ENCODE assay signal across 8 cellular contexts in the genomic region with DNA sequence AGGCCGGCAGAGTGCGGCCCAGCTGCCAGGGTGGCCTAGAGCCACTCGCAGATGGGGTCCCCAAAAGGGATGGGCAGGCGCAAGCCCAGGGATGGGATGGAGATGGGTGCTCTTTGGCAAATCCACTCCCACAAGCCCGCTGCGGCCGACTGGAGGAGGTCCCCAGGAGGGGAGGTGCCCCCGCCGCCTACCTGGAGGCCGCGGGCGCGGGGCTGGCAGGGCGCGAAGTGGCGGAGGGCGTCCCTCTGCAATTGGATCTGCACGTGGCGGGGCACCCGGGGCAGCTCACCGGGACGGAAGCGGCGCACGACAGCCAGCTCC. TPM values are rescaled to one million over a fixed set of nuclear protein-coding genes. Genes with fewer than 3 reads are reported as not detected.
DNase-seq lines count a peak whose midpoint lies in the region; ATAC-seq and TF ChIP-seq lines count a peak whose summit lies in the region.

No MANE protein-coding gene starts in this region.

- DNase-seq in A673 (ENCODE audit: low spot score) (no peak), ascending aorta (ENCODE audit: low spot score in 2 of 2) (no peak), type B pancreatic cell (ENCODE audit: extremely low spot score, unreplicated experiment) (no peak), EL (no peak)

- CTCF ChIA-PET in A673 (lab: Charles Lee), result no interaction called here

- peak overlapping the region; percentile 96 for H3K27ac Mint-ChIP-seq in type B pancreatic cell

- H3K4me3 ChIP-seq in A673 (ENCODE audit: low read depth, low read length, poor library complexity, severe bottlenecking) (peak overlapping the region; percentile 65), ascending aorta (peak overlapping the region; percentile 85 to 93), liver (ENCODE audit: low read depth in 1 of 3, low read length in 3 of 3) (peak overlapping the region; percentile 57 to 76 (median 66))

- peaks cover 17% of the 10 kb centered on the region for H3K4me1 Mint-ChIP-seq in type B pancreatic cell (ENCODE audit: unreplicated experiment)

- under 1% methylated on average over 25 of the region's 25 CpGs for WGBS in liver

- BruUV-seq in A673 (replicated peaks; lab: Mats Ljungman, UMichigan), result no TSS peak

- H3K27ac ChIP-seq in A673 (ENCODE audit: low read depth, low read length, poor library complexity, severe bottlenecking), result peak overlapping the region; percentile 87
- H3K27ac ChIP-seq in ascending aorta, result peak overlapping the region; percentile 93 to 98
- peak overlapping the region; percentile 97 to 99 for H3K27ac ChIP-seq in liver (ENCODE audit: low read depth in 1 of 2, low read length in 2 of 2)

- H3K4me3 Mint-ChIP-seq in type B pancreatic cell, result peak overlapping the region; percentile 99

- no peak for TF ChIP-seq CTCF in A673 (conservative IDR thresholded peaks at IDR 0.05; ENCODE audit: low read depth, low read length)
- TF ChIP-seq CTCF in ascending aorta (IDR thresholded peaks at IDR 0.05), result no peak
- no peak for TF ChIP-seq CTCF in liver (IDR thresholded peaks at IDR 0.05; ENCODE audit: low read depth, low read length, missing input control)
- no peak for TF ChIP-seq CTCF in type B pancreatic cell (conservative IDR thresholded peaks at IDR 0.05)

- POLR2A ChIA-PET in A673 (lab: Charles Lee; ENCODE audit: low non-redundant PET), result interaction anchor here (0.6 kb wide), 1 partner anchor 386 kb away, joined by 6 read pairs; no protein-coding TSS in a partner anchor

- ATAC-seq in GM19043 (IDR thresholded peaks at IDR 0.05; ENCODE audit: low read depth, unreplicated experiment), result peak; percentile 5
- peak; percentile 12 for ATAC-seq in HG03439 (IDR thresholded peaks at IDR 0.05; ENCODE audit: unreplicated experiment)
- no peak for ATAC-seq in esophagus mucosa

- H3K27me3 Mint-ChIP-seq in type B pancreatic cell, result no peaks in the 10 kb centered on the region

- H3K9me3 ChIP-seq in A673 (ENCODE audit: low read depth, low read length, poor library complexity, severe bottlenecking) (no peaks in the 10 kb centered on the region), ascending aorta (no peaks in the 10 kb centered on the region), liver (ENCODE audit: control insufficient read depth in 4 of 4, low read length in 3 of 4) (no peaks in the 10 kb centered on the region)

- TF ChIP-seq RAD21 in liver (IDR thresholded peaks at IDR 0.05), result no peak

- H3K9me3 Mint-ChIP-seq in type B pancreatic cell, result no peaks in the 10 kb centered on the region

- no peaks in the 10 kb centered on the region for H3K36me3 Mint-ChIP-seq in type B pancreatic cell

- peak overlapping the region; percentile 67 to 78 for H3K9ac ChIP-seq in liver (ENCODE audit: low read depth in 1 of 2, low read length in 2 of 2)

- H3K36me3 ChIP-seq in A673 (ENCODE audit: insufficient read depth, low read length, poor library complexity, severe bottlenecking) (peaks cover 3% of the 10 kb centered on the region), ascending aorta (peaks cover 0 to 3% of the 10 kb centered on the region in 2 donors), liver (ENCODE audit: control insufficient read depth in 4 of 4, insufficient read depth in 3 of 4, low read depth in 1 of 4, low read length in 3 of 4) (peaks cover 0 to 5% (median 2%) of the 10 kb centered on the region in 4 donors)

- H3K4me1 ChIP-seq in A673 (ENCODE audit: insufficient read depth, low read length, poor library complexity, severe bottlenecking) (peaks cover 24% of the 10 kb centered on the region), ascending aorta (peaks cover 15 to 17% of the 10 kb centered on the region in 2 donors), liver (ENCODE audit: control insufficient read depth in 4 of 4, insufficient read depth in 4 of 4, low read length in 3 of 4) (peaks cover 3 to 27% (median 21%) of the 10 kb centered on the region in 4 donors)

- H3K27me3 ChIP-seq in A673 (replicated peaks; ENCODE audit: insufficient read depth, low read depth, low read length, poor library complexity), result no peaks in the 10 kb centered on the region
- H3K27me3 ChIP-seq in ascending aorta, result no peaks in the 10 kb centered on the region
- no peaks in the 10 kb centered on the region for H3K27me3 ChIP-seq in liver (ENCODE audit: control insufficient read depth in 4 of 4, insufficient read depth in 4 of 4, low read length in 3 of 4)

- intact Hi-C loops in A673 (cut with micrococcal nuclease; ENCODE audit: unreplicated experiment) (no loop called here), ascending aorta (cut with DNase I) (loop anchor here (1.0 to 10.0 kb wide), 11 partner anchors 16 to 940 kb away; a partner anchor contains a TSS)

TF ChIP-seq in liver, 16 proteins besides CTCF, POLR2A, EP300 and RAD21:
- TF ChIP-seq NR2F2 (IDR thresholded peaks at IDR 0.05), result no peak
- TF ChIP-seq, protein P1, sequence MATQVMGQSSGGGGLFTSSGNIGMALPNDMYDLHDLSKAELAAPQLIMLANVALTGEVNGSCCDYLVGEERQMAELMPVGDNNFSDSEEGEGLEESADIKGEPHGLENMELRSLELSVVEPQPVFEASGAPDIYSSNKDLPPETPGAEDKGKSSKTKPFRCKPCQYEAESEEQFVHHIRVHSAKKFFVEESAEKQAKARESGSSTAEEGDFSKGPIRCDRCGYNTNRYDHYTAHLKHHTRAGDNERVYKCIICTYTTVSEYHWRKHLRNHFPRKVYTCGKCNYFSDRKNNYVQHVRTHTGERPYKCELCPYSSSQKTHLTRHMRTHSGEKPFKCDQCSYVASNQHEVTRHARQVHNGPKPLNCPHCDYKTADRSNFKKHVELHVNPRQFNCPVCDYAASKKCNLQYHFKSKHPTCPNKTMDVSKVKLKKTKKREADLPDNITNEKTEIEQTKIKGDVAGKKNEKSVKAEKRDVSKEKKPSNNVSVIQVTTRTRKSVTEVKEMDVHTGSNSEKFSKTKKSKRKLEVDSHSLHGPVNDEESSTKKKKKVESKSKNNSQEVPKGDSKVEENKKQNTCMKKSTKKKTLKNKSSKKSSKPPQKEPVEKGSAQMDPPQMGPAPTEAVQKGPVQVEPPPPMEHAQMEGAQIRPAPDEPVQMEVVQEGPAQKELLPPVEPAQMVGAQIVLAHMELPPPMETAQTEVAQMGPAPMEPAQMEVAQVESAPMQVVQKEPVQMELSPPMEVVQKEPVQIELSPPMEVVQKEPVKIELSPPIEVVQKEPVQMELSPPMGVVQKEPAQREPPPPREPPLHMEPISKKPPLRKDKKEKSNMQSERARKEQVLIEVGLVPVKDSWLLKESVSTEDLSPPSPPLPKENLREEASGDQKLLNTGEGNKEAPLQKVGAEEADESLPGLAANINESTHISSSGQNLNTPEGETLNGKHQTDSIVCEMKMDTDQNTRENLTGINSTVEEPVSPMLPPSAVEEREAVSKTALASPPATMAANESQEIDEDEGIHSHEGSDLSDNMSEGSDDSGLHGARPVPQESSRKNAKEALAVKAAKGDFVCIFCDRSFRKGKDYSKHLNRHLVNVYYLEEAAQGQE (IDR thresholded peaks at IDR 0.05), result peak; percentile 9
- TF ChIP-seq, protein P2, sequence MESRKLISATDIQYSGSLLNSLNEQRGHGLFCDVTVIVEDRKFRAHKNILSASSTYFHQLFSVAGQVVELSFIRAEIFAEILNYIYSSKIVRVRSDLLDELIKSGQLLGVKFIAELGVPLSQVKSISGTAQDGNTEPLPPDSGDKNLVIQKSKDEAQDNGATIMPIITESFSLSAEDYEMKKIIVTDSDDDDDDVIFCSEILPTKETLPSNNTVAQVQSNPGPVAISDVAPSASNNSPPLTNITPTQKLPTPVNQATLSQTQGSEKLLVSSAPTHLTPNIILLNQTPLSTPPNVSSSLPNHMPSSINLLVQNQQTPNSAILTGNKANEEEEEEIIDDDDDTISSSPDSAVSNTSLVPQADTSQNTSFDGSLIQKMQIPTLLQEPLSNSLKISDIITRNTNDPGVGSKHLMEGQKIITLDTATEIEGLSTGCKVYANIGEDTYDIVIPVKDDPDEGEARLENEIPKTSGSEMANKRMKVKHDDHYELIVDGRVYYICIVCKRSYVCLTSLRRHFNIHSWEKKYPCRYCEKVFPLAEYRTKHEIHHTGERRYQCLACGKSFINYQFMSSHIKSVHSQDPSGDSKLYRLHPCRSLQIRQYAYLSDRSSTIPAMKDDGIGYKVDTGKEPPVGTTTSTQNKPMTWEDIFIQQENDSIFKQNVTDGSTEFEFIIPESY (IDR thresholded peaks at IDR 0.05), result no peak
- TF ChIP-seq, protein P3, sequence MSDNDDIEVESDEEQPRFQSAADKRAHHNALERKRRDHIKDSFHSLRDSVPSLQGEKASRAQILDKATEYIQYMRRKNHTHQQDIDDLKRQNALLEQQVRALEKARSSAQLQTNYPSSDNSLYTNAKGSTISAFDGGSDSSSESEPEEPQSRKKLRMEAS (IDR thresholded peaks at IDR 0.05), result no peak

RNA-seq across cellular contexts. Expression of a gene that starts 0.7 kb away (rescaled TPM):
- total RNA-seq in A673 (2021) (9.7 and 10.9 TPM in 2 replicates), ascending aorta (8.9 TPM), liver (1 to 10 TPM; 2.5 to 4.7 TPM), type B pancreatic cell (ENCODE audit: low replicate concordance) (10.1 and 16.7 TPM in 2 replicates), esophagus mucosa (5.1 TPM)
- polyA plus RNA-seq in liver, result 1 to 10 TPM; 3.0 to 4.1 TPM

RNA-seq across cellular contexts. Expression of a gene that starts 4.7 kb away (rescaled TPM):
- total RNA-seq in A673 (2021) (22.8 and 25.1 TPM in 2 replicates), ascending aorta (49.2 TPM), liver (10 to 100 TPM; 10.9 to 28.0 TPM), type B pancreatic cell (ENCODE audit: low replicate concordance) (21.0 and 22.5 TPM in 2 replicates), esophagus mucosa (29.1 TPM)
- polyA plus RNA-seq in liver, result 10 to 100 TPM in 1 of 2 donors, 1 to 10 TPM in 1; 4.7 to 14.5 TPM

RNA-seq across cellular contexts. Expression of a gene that starts 16.0 kb away (rescaled TPM):
- total RNA-seq in A673 (2021), result 6.3 and 9.5 TPM in 2 replicates
- 7.3 TPM for total RNA-seq in ascending aorta
- total RNA-seq in liver, result 1 to 10 TPM; 3.4 to 3.5 TPM
- 1 to 10 TPM; 2.8 to 3.3 TPM for polyA plus RNA-seq in liver
- total RNA-seq in type B pancreatic cell (ENCODE audit: low replicate concordance), result 15.9 and 19.5 TPM in 2 replicates
- total RNA-seq in esophagus mucosa, result 9.6 TPM

RNA-seq across cellular contexts. Expression of a gene that starts 19.3 kb away (rescaled TPM):
- total RNA-seq in A673 (2021), result 275 and 287 TPM in 2 replicates
- 90.6 TPM for total RNA-seq in ascending aorta
- total RNA-seq in liver, result 10 to 100 TPM; 54.0 to 59.6 TPM
- polyA plus RNA-seq in liver, result 10 to 100 TPM; 40.9 to 41.9 TPM
- 202 and 337 TPM in 2 replicates for total RNA-seq in type B pancreatic cell (ENCODE audit: low replicate concordance)
- 77.7 TPM for total RNA-seq in esophagus mucosa

RNA-seq across cellular contexts. Expression of a gene that starts 50.8 kb away (rescaled TPM):
- 23.0 and 28.4 TPM in 2 replicates for total RNA-seq in A673 (2021)
- 89.7 TPM for total RNA-seq in ascending aorta
- 10 to 100 TPM in 1 of 2 donors, 1 to 10 TPM in 1; 2.4 to 14.6 TPM for total RNA-seq in liver
- 1 to 10 TPM; 1.1 to 2.7 TPM for polyA plus RNA-seq in liver
- 16.8 and 52.5 TPM in 2 replicates for total RNA-seq in type B pancreatic cell (ENCODE audit: low replicate concordance)
- total RNA-seq in esophagus mucosa, result 2.0 TPM
